ENCODE assay signal across 8 cellular contexts in the genomic region with DNA sequence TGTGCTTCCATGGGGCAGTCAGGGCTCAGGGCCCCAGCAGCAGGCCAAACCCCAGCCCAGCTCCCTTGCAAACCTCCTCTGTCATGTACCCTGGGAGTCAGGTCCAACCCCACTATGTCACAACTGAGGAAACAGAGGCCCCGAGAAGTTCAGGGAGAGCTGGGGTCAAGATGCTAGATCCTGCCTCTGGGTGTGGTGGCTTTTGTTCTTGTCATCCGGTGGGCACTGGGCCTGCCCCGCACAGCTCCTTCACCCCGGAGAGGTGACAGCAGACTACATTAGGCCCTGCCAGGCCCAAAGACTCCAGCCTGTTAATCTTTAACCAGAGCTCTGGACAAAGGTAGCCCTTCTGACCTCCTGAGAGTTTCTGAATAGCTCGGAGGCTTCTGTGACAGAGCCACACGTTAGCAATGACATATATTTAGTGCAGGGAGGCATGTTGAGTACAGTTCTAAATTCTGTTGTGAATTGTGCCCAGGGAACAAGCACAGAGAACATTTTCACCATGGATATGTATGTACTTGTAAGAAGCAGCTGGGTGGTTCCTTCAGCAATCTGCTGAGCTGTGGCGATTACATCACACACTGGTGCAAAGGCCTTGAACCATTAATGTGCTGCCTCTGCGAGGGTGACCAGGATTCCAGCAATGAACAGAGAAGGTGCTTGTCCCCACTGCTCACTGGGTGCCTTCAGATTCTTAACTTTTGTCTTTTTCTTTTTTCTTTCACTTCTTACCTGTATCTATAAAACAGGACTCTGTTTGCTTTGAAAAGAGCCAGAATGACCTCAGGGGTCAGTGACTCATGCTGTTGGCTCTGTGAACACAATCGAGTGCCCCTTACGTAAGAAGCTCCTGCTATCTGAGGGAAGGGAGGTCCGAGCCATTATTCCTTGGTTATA.
DNase-seq lines count a peak whose midpoint lies in the region; ATAC-seq, FAIRE-seq and TF ChIP-seq lines count a peak whose summit lies in the region.

No MANE protein-coding gene starts in this region.

- TF ChIP-seq RAD21 in GM12878 (IDR thresholded peaks at IDR 0.05; ENCODE audit: insufficient read depth, low read depth, low read length), result no peak

- no peak overlapping the region for H3K27ac ChIP-seq in GM12878 (ENCODE audit: control insufficient read depth, insufficient read depth)
- H3K27ac ChIP-seq in uterus, result peak overlapping the region; percentile 69 to 74

- TF ChIP-seq POLR2A in GM12878 (IDR thresholded peaks at IDR 0.05; ENCODE audit: low read depth, low read length) (no peak), uterus (IDR thresholded peaks at IDR 0.05) (no peak)

- ATAC-seq in GM18520 (IDR thresholded peaks at IDR 0.05; ENCODE audit: unreplicated experiment) (peak; percentile 51), GM12878 (peak; percentile 80), HG02852 (IDR thresholded peaks at IDR 0.05; ENCODE audit: unreplicated experiment) (no peak), HG03442 (IDR thresholded peaks at IDR 0.05; ENCODE audit: unreplicated experiment) (no peak)

- TF ChIP-seq CTCF in GM12878 (IDR thresholded peaks at IDR 0.05 in 2 of 3, conservative IDR thresholded peaks at IDR 0.05 in 1 of 3; ENCODE audit: control insufficient read depth in 2 of 3, extremely low read depth in 1 of 3, insufficient read depth in 1 of 3, low read depth in 3 of 3, low read length in 3 of 3) (no peak), uterus (IDR thresholded peaks at IDR 0.05) (no peak)

- no peaks in the 10 kb centered on the region for H3K4me1 ChIP-seq in GM12878 (ENCODE audit: control insufficient read depth, insufficient read depth, low read length)
- H3K4me1 ChIP-seq in uterus, result peaks cover 0 to 5% of the 10 kb centered on the region in 2 donors

- 46% methylated on average over 11 of the region's 11 CpGs for WGBS in GM12878 (ENCODE audit: insufficient coverage, insufficient replicate concordance, low lambda C conversion rate, missing lambda C conversion rate)

- 0 out of 4 replicates have a peak, but pooled peaks cover 2 to 5% of the 10 kb centered on the region in 2 experiments for H3K27me3 ChIP-seq in GM12878 (replicated peaks in 1 of 2; ENCODE audit: control insufficient read depth in 2 of 2, insufficient read depth in 2 of 2, low read length in 1 of 2)
- H3K27me3 ChIP-seq in uterus, result no peaks in the 10 kb centered on the region

- H4K20me1 ChIP-seq in GM12878 (ENCODE audit: control insufficient read depth, insufficient read depth), result no peaks in the 10 kb centered on the region

- RAD21 ChIA-PET in GM12878 (lab: Charles Lee; ENCODE audit: unreplicated experiment), result interaction anchor here (0.9 to 2.1 kb wide), 6 partner anchors 9 to 62 kb away, joined by 3 to 22 read pairs (median 4); no protein-coding TSS in a partner anchor

- no peak overlapping the region for H3K4me3 ChIP-seq in GM12878
- no peak overlapping the region for H3K4me3 ChIP-seq in uterus

- H3K9ac ChIP-seq in GM12878 (ENCODE audit: control insufficient read depth, insufficient read depth, low read length), result no peak overlapping the region

- no peaks in the 10 kb centered on the region for H3K79me2 ChIP-seq in GM12878 (ENCODE audit: control insufficient read depth, insufficient read depth, low read length)

- H3K36me3 ChIP-seq in GM12878 (ENCODE audit: control insufficient read depth in 2 of 2, insufficient read depth in 2 of 2, low read length in 1 of 2), result no peaks in the 10 kb centered on the region
- H3K36me3 ChIP-seq in uterus, result no peaks in the 10 kb centered on the region

- POLR2A ChIA-PET in GM12878 (lab: Charles Lee), result interaction anchor here (0.8 to 1.4 kb wide), 2 partner anchors 10 to 11 kb away, joined by 3 to 5 read pairs; no protein-coding TSS in a partner anchor

- CTCF ChIA-PET in GM12878 (lab: Yijun Ruan, JAX), result interaction anchor here (0.9 to 1.4 kb wide), 3 partner anchors 10 to 16 kb away, joined by 3 to 4 read pairs (median 3); no protein-coding TSS in a partner anchor

- no peak for TF ChIP-seq EP300 in GM12878 (IDR thresholded peaks at IDR 0.05; ENCODE audit: borderline replicate concordance in 1 of 2, control insufficient read depth in 1 of 2, low read depth in 2 of 2, low read length in 2 of 2)

- in situ Hi-C loops in GM12878 (cut with MboI), result no loop called here

- FAIRE-seq in GM12878 (lab: Jason Lieb, UNC), result peak; percentile 18

- intact Hi-C loops in GM12878 (cut with micrococcal nuclease; ENCODE audit: unreplicated experiment), result no loop called here
- intact Hi-C loops in uterus (cut with DNase I; ENCODE audit: low total_unique reads), result no loop called here

- H3K9me3 ChIP-seq in GM12878 (replicated peaks; ENCODE audit: control insufficient read depth, insufficient read depth, low read length), result no peaks in the 10 kb centered on the region; the same call in 2 of the 3 replicates
- H3K9me3 ChIP-seq in uterus, result no peaks in the 10 kb centered on the region

- SMC1A ChIA-PET in GM12878 (lab: Charles Lee; ENCODE audit: uncharacterized antibody, unreplicated experiment), result interaction anchor here (0.7 to 2.8 kb wide), 7 partner anchors 10 to 23 kb away, joined by 3 to 23 read pairs (median 6); no protein-coding TSS in a partner anchor

- H3K4me2 ChIP-seq in GM12878 (ENCODE audit: control insufficient read depth, insufficient read depth), result no peak overlapping the region

- no TSS peak for BruUV-seq in GM12878 (replicated peaks; lab: Mats Ljungman, UMichigan)

- peak; percentile 61 for DNase-seq in HK-2 (ENCODE audit: unreplicated experiment)
- no peak for DNase-seq in GM12878 (ENCODE audit: low read depth, low spot score)
- DNase-seq in left kidney (ENCODE audit: low read depth, low spot score), result peak; percentile 76
- DNase-seq in uterus, result peak; percentile 66 to 87
- no peak for DNase-seq in NCI-H2171 treated with DMSO at 0.1 percent for 48 hours (lab: John Stamatoyannopoulos, UW)

- no peak overlapping the region for H2AFZ ChIP-seq in GM12878 (ENCODE audit: control insufficient read depth, low read depth, low read length)

TF ChIP-seq in GM12878, 131 proteins besides CTCF, POLR2A, EP300 and RAD21 (continues in another document):
- no peak for TF ChIP-seq BCL11A (IDR thresholded peaks at IDR 0.05; ENCODE audit: low read depth, low read length)
- peak; percentile 57; the same call in 1 of the 2 replicates for TF ChIP-seq ZNF687 (IDR thresholded peaks at IDR 0.05)
- TF ChIP-seq, protein P1, sequence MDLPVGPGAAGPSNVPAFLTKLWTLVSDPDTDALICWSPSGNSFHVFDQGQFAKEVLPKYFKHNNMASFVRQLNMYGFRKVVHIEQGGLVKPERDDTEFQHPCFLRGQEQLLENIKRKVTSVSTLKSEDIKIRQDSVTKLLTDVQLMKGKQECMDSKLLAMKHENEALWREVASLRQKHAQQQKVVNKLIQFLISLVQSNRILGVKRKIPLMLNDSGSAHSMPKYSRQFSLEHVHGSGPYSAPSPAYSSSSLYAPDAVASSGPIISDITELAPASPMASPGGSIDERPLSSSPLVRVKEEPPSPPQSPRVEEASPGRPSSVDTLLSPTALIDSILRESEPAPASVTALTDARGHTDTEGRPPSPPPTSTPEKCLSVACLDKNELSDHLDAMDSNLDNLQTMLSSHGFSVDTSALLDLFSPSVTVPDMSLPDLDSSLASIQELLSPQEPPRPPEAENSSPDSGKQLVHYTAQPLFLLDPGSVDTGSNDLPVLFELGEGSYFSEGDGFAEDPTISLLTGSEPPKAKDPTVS (IDR thresholded peaks at IDR 0.05; ENCODE audit: low read depth, low read length), result no peak
- TF ChIP-seq MLLT1 (IDR thresholded peaks at IDR 0.05), result no peak
- peak; percentile 78 for TF ChIP-seq NR2F1 (conservative IDR thresholded peaks at IDR 0.05)
- no peak for TF ChIP-seq KDM1A (IDR thresholded peaks at IDR 0.05; ENCODE audit: borderline replicate concordance)
- no peak for TF ChIP-seq SIX5 (IDR thresholded peaks at IDR 0.05; ENCODE audit: low read depth, low read length, severe bottlenecking)
- TF ChIP-seq YBX1 (IDR thresholded peaks at IDR 0.05), result no peak
- TF ChIP-seq LARP7 (IDR thresholded peaks at IDR 0.05), result no peak

Comparison
In these comparisons a context has a peak if more than half of its experiments do, and no peak if none do; other contexts are left out.
1. ATAC-seq: peak in GM18520 (single experiment) and GM12878 (single experiment); none in HG02852 (single experiment) and HG03442 (single experiment).
2. DNase-seq: peak in HK-2 (single experiment), left kidney (single experiment) and uterus (2 of 2); none in GM12878 (single experiment) and NCI-H2171 treated with DMSO at 0.1 percent for 48 hours (single experiment).